8 cellular contexts compared by ENCODE assay signal in genomic region chr7:131555565-131556054, GRCh38. TPM values are rescaled to one million over a fixed set of nuclear protein-coding genes. Genes with fewer than 3 reads are reported as not detected.
A peak's percentile ranks its signal among the peaks of the same experiment; 100 is the strongest.
DNase-seq lines count a peak whose midpoint lies in the region; ATAC-seq and TF ChIP-seq lines count a peak whose summit lies in the region.

No MANE protein-coding gene starts in this region.

- peaks cover 46% of the 10 kb centered on the region for H3K4me1 Mint-ChIP-seq in endothelial cell (ENCODE audit: unreplicated experiment)

- peaks cover 37% of the 10 kb centered on the region for H3K79me2 ChIP-seq in osteoblast (ENCODE audit: insufficient read depth, low read length)

- peak overlapping the region; percentile 80 for H3K4me2 ChIP-seq in osteoblast (ENCODE audit: insufficient read depth, low read length)

- H3K4me3 ChIP-seq in osteoblast (ENCODE audit: insufficient read depth, low read length) = peak overlapping the region; percentile 72

- peaks cover 28% of the 10 kb centered on the region for H3K36me3 Mint-ChIP-seq in endothelial cell (ENCODE audit: low read depth, unreplicated experiment)

- no peak overlapping the region for H2AFZ ChIP-seq in osteoblast (ENCODE audit: low read length)

- DNase-seq in RPMI8226 (peak; percentile 34), endothelial cell (ENCODE audit: low spot score) (no peak), osteoblast (ENCODE audit: insufficient read length, low spot score, missing footprints) (peak; percentile 65), DMS153 (lab: John Stamatoyannopoulos, UW) (no peak), ecto neural progenitor cell (ENCODE audit: low spot score) (no peak), MV-4-11 (lab: John Stamatoyannopoulos, UW) (no peak)

- peaks cover 12% of the 10 kb centered on the region for H3K27me3 ChIP-seq in osteoblast (ENCODE audit: insufficient read depth, low read length)

- no peak overlapping the region for H3K27ac ChIP-seq in osteoblast (ENCODE audit: low read depth, low read length)

- peak; percentile 10 for ATAC-seq in GM21529 (IDR thresholded peaks at IDR 0.05; ENCODE audit: unreplicated experiment)
- ATAC-seq in HG02973 (IDR thresholded peaks at IDR 0.05; ENCODE audit: unreplicated experiment) = no peak

- H3K27ac Mint-ChIP-seq in endothelial cell (ENCODE audit: unreplicated experiment) = no peak overlapping the region

- H3K9me3 ChIP-seq in osteoblast (ENCODE audit: low read depth, low read length) = no peaks in the 10 kb centered on the region

- no peaks in the 10 kb centered on the region for H4K20me1 ChIP-seq in osteoblast (ENCODE audit: insufficient read depth, low read length)

- H3K4me3 Mint-ChIP-seq in endothelial cell (ENCODE audit: unreplicated experiment) = peak overlapping the region; percentile 96

- H3K4me1 ChIP-seq in osteoblast (ENCODE audit: insufficient read depth, low read length) = peaks cover 14% of the 10 kb centered on the region

- no peak for TF ChIP-seq CTCF in endothelial cell (IDR thresholded peaks at IDR 0.05; ENCODE audit: unreplicated experiment)
- TF ChIP-seq CTCF in osteoblast (IDR thresholded peaks at IDR 0.05; ENCODE audit: extremely low read depth, low read depth, low read length) = no peak

- no peaks in the 10 kb centered on the region for H3K36me3 ChIP-seq in osteoblast (ENCODE audit: insufficient read depth, low read length)

- H3K27me3 Mint-ChIP-seq in endothelial cell (ENCODE audit: unreplicated experiment) = peaks cover 11% of the 10 kb centered on the region

- H3K9me3 Mint-ChIP-seq in endothelial cell (ENCODE audit: unreplicated experiment) = no peaks in the 10 kb centered on the region

RNA-seq across cellular contexts. Expression of gene PODXL, which starts 0.8 kb away (rescaled TPM):
- 302 TPM for total RNA-seq in endothelial cell (ENCODE audit: unreplicated experiment)
- total RNA-seq in osteoblast = 0.88 and 1.4 TPM in 2 replicates

Comparison
In these comparisons a context has a peak if more than half of its experiments do, and no peak if none do; other contexts are left out.
1. DNase-seq: peak in RPMI8226 (single experiment) and osteoblast (single experiment); none in endothelial cell (single experiment), DMS153 (single experiment), ecto neural progenitor cell (single experiment) and MV-4-11 (single experiment).
2. RNA of gene PODXL, which starts 0.8 kb away (total RNA-seq): 302 TPM in endothelial cell (single experiment); 0.88 to 1.4 TPM in osteoblast; every median in the first group is over 100 times any median in the second.